In genomic region chr5:34692781-34693180, GRCh38 we compare ENCODE assay signal across 16 cellular contexts. TPM values are rescaled to one million over a fixed set of nuclear protein-coding genes. Genes with fewer than 3 reads are reported as not detected.
DNase-seq lines count a peak whose midpoint lies in the region; ATAC-seq and TF ChIP-seq lines count a peak whose summit lies in the region.
"Had no signal": no experiment of that assay in that cellular context is flagged by ENCODE, and none has a peak within 500 bp of the region (broad histone marks: within the 10 kb centered on the region; RNA-seq: fewer than 3 reads in every experiment).

No MANE protein-coding gene starts in this region.

- 0 out of 2 replicates have a peak, but pooled peaks cover 7% of the 10 kb centered on the region for H3K36me3 ChIP-seq in GM23338 (ENCODE audit: insufficient read depth)
- peaks cover 3 to 52% of the 10 kb centered on the region in 2 donors for H3K36me3 ChIP-seq in neuronal stem cell (replicated peaks in 1 of 2; ENCODE audit: control insufficient read depth in 2 of 2, insufficient read depth in 2 of 2, low read length in 2 of 2)
- H3K36me3 ChIP-seq in thymus (ENCODE audit: control insufficient read depth, insufficient read depth), result no peaks in the 10 kb centered on the region

- H3K4me3 Mint-ChIP-seq in GM23338, result no peak overlapping the region

- no peak overlapping the region for H3K14ac ChIP-seq in neuronal stem cell (ENCODE audit: low read length)

- peaks cover 43% of the 10 kb centered on the region for H3K4me1 ChIP-seq in GM23338 (ENCODE audit: insufficient read depth)
- peaks cover 7% of the 10 kb centered on the region in 2 donors for H3K4me1 ChIP-seq in neuronal stem cell (ENCODE audit: control insufficient read depth in 2 of 2, insufficient read depth in 1 of 2, low read depth in 1 of 2, low read length in 2 of 2)
- H3K4me1 ChIP-seq in thymus (ENCODE audit: control insufficient read depth, insufficient read depth, low read length), result no peaks in the 10 kb centered on the region

- H3K9me3 ChIP-seq in neuronal stem cell (replicated peaks in 1 of 2; ENCODE audit: control insufficient read depth in 2 of 2, insufficient read depth in 1 of 2, low read depth in 1 of 2, low read length in 2 of 2) (no peaks in the 10 kb centered on the region), thymus (ENCODE audit: control insufficient read depth) (no peaks in the 10 kb centered on the region)
- H3K9me3 ChIP-seq: BLaER1 treated with 17β-estradiol and CSF1 and Interleukin-3, amounts not matched to agents 10 nM and 100 nM had no signal

- H4K91ac ChIP-seq in neuronal stem cell (ENCODE audit: low read depth, low read length, poor library complexity), result no peak overlapping the region

- no peak for DNase-seq in GM23338 (ENCODE audit: low spot score)
- peak; percentile 89 for DNase-seq in cerebellar cortex (ENCODE audit: low spot score)
- DNase-seq in neuronal stem cell (ENCODE audit: low spot score), result no peak
- DNase-seq in DMS 273 treated with DMSO at 0.1 percent for 48 hours (lab: John Stamatoyannopoulos, UW), result no peak
- DNase-seq in T-helper 9 cell, result no peak
- DNase-seq in DMS153 treated with DMSO at 0.1 percent for 48 hours (lab: John Stamatoyannopoulos, UW; ENCODE audit: unreplicated experiment), result no peak
- DNase-seq: NCI-H1105; NCI-H1694; NCI-H345; NCI-H69; NK-92 treated with Interleukin-12 subunit alpha and Interleukin-12 subunit beta, amount 100 ng/mL, for 24 hours; SHP77 treated with DMSO at 0.1 percent for 48 hours had no signal

- WGBS in neuronal stem cell (ENCODE audit: extremely low coverage in 2 of 2, insufficient read length in 2 of 2, insufficient replicate concordance in 1 of 2), 2 donors, result no CpG with 5 or more reads among the region's 6 CpGs
- 98% methylated on average over 6 of the region's 6 CpGs for WGBS in thymus

- H4K20me1 ChIP-seq in GM23338 (replicated peaks; ENCODE audit: insufficient read depth), result peaks cover 13% of the 10 kb centered on the region

- H3K4me3 ChIP-seq in GM23338, result no peak overlapping the region
- no peak overlapping the region for H3K4me3 ChIP-seq in neuronal stem cell (ENCODE audit: low read length in 2 of 2)
- H3K4me3 ChIP-seq in thymus (ENCODE audit: low read length), result no peak overlapping the region
- H3K4me3 ChIP-seq: BLaER1 treated with 17β-estradiol and CSF1 and Interleukin-3, amounts not matched to agents 10 nM and 100 nM had no signal

- H3F3A ChIP-seq in GM23338 (replicated peaks; ENCODE audit: low read depth), result peaks cover 6% of the 10 kb centered on the region; the same call in 1 of the 2 replicates

- H3K9me2 ChIP-seq in GM23338 (ENCODE audit: insufficient read depth), result no peaks in the 10 kb centered on the region

- H3K27ac Mint-ChIP-seq in GM23338, result no peak overlapping the region

- peaks cover 100% of the 10 kb centered on the region for H3K79me2 ChIP-seq in GM23338 (replicated peaks; ENCODE audit: insufficient read depth)

- no peaks in the 10 kb centered on the region for H3K9me3 Mint-ChIP-seq in GM23338

- H4K8ac ChIP-seq in neuronal stem cell (ENCODE audit: low read depth, low read length), result no peak overlapping the region

- no peak overlapping the region for H2AK5ac ChIP-seq in neuronal stem cell (ENCODE audit: low read depth, low read length)

- H3K27ac ChIP-seq in GM23338 (ENCODE audit: low read depth), result peak overlapping the region; percentile 64; the same call in 1 of the 2 replicates
- no peak overlapping the region for H3K27ac ChIP-seq in neuronal stem cell (replicated peaks; ENCODE audit: low read length)
- H3K27ac ChIP-seq in thymus (ENCODE audit: low read depth), result peak overlapping the region; percentile 18
- H3K27ac ChIP-seq: BLaER1 treated with 17β-estradiol and CSF1 and Interleukin-3, amounts not matched to agents 10 nM and 100 nM; HL-60 had no signal

- no peak overlapping the region for H2BK120ac ChIP-seq in neuronal stem cell (ENCODE audit: low read depth, low read length)

- H3K27me3 Mint-ChIP-seq in GM23338 (ENCODE audit: insufficient read depth, low read depth, poor library complexity), result peaks cover 2% of the 10 kb centered on the region

- no peak for TF ChIP-seq CTCF in GM23338 (conservative IDR thresholded peaks at IDR 0.05; ENCODE audit: low read depth in 2 of 2)

- H3K79me1 ChIP-seq in neuronal stem cell (ENCODE audit: low read depth, low read length), result peaks cover 5% of the 10 kb centered on the region

- no peak overlapping the region for H3K4ac ChIP-seq in neuronal stem cell (ENCODE audit: low read length)

- H2AFZ ChIP-seq in GM23338 (no peak overlapping the region), neuronal stem cell (ENCODE audit: low read length) (no peak overlapping the region)

- no peak overlapping the region for H2BK15ac ChIP-seq in neuronal stem cell (ENCODE audit: low read length)

- no peak overlapping the region for H3K9ac ChIP-seq in neuronal stem cell (ENCODE audit: low read depth, low read length, poor library complexity)
- H3K9ac ChIP-seq: BLaER1 treated with 17β-estradiol and CSF1 and Interleukin-3, amounts not matched to agents 10 nM and 100 nM had no signal

- H3K27me3 ChIP-seq in GM23338 (ENCODE audit: insufficient read depth) (no peaks in the 10 kb centered on the region), neuronal stem cell (ENCODE audit: control insufficient read depth in 3 of 3, insufficient read depth in 3 of 3, low read depth in 1 of 3, low read length in 3 of 3) (no peaks in the 10 kb centered on the region), thymus (ENCODE audit: control insufficient read depth, insufficient read depth) (no peaks in the 10 kb centered on the region)
- H3K27me3 ChIP-seq: BLaER1 treated with 17β-estradiol and CSF1 and Interleukin-3, amounts not matched to agents 10 nM and 100 nM had no signal

- no peak overlapping the region for H3K23ac ChIP-seq in neuronal stem cell (ENCODE audit: low read depth, low read length, poor library complexity)

- H3K4me2 ChIP-seq in GM23338 (no peak overlapping the region), neuronal stem cell (ENCODE audit: insufficient read depth, low read length, poor library complexity, severe bottlenecking) (no peak overlapping the region)
- H3K4me2 ChIP-seq: BLaER1 treated with 17β-estradiol and CSF1 and Interleukin-3, amounts not matched to agents 10 nM and 100 nM had no signal

- peaks cover 42% of the 10 kb centered on the region for H3K4me1 Mint-ChIP-seq in GM23338

- peaks cover 49% of the 10 kb centered on the region for H3K36me3 Mint-ChIP-seq in GM23338 (ENCODE audit: low read depth)

- no peak overlapping the region for H2BK12ac ChIP-seq in neuronal stem cell (ENCODE audit: low read length)

- no peak overlapping the region for H2BK5ac ChIP-seq in neuronal stem cell (ENCODE audit: low read length)

- ATAC-seq in GM23338, result no peak
- ATAC-seq in GM18520 (IDR thresholded peaks at IDR 0.05; ENCODE audit: unreplicated experiment), result no peak

- H3K18ac ChIP-seq in neuronal stem cell (ENCODE audit: low read length), result peak overlapping the region; percentile 19

TF ChIP-seq in GM23338, 12 proteins besides CTCF, POLR2A, EP300 and RAD21:
- no peak for TF ChIP-seq ETS1 (IDR thresholded peaks at IDR 0.05)

RNA-seq across cellular contexts. Expression of gene RAI14, which starts 36.7 kb away (rescaled TPM):
- total RNA-seq in GM23338 (2014; rRNA removed; shearing (Covaris generic)), result 90.3 and 95.8 TPM in 2 replicates
- polyA plus RNA-seq in GM23338 (2016; fragmentation: Nextera tagmentation; extraction: Ambion mirVana) (46.7 and 58.8 TPM in 2 replicates), thymus (6.0 TPM)
- 53.0 TPM for polyA plus RNA-seq in neuronal stem cell (2013, experiment 1 of 2)
- polyA plus RNA-seq in neuronal stem cell (2013, experiment 2 of 2), result 52.8 TPM
